In genomic region chr10:72694476-72695369, GRCh38 we compare ENCODE assay signal across 1 cellular context.
TF ChIP-seq lines count a peak whose summit lies in the region.

No MANE protein-coding gene starts in this region.

TF ChIP-seq in HepG2, 621 proteins besides CTCF, POLR2A, EP300 and RAD21 (continued from another document):
- TF ChIP-seq, protein P1, sequence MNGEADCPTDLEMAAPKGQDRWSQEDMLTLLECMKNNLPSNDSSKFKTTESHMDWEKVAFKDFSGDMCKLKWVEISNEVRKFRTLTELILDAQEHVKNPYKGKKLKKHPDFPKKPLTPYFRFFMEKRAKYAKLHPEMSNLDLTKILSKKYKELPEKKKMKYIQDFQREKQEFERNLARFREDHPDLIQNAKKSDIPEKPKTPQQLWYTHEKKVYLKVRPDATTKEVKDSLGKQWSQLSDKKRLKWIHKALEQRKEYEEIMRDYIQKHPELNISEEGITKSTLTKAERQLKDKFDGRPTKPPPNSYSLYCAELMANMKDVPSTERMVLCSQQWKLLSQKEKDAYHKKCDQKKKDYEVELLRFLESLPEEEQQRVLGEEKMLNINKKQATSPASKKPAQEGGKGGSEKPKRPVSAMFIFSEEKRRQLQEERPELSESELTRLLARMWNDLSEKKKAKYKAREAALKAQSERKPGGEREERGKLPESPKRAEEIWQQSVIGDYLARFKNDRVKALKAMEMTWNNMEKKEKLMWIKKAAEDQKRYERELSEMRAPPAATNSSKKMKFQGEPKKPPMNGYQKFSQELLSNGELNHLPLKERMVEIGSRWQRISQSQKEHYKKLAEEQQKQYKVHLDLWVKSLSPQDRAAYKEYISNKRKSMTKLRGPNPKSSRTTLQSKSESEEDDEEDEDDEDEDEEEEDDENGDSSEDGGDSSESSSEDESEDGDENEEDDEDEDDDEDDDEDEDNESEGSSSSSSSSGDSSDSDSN (CRISPR knock-in tag; IDR thresholded peaks at IDR 0.05) = no peak
- TF ChIP-seq TCF7 (IDR thresholded peaks at IDR 0.05; ENCODE audit: low read depth) = no peak
- no peak for TF ChIP-seq PRPF4 (IDR thresholded peaks at IDR 0.05; ENCODE audit: low read depth, low read length, poor library complexity, severe bottlenecking)
- no peak for TF ChIP-seq ZNF30 (CRISPR knock-in tag; IDR thresholded peaks at IDR 0.05)
- TF ChIP-seq, protein P2, sequence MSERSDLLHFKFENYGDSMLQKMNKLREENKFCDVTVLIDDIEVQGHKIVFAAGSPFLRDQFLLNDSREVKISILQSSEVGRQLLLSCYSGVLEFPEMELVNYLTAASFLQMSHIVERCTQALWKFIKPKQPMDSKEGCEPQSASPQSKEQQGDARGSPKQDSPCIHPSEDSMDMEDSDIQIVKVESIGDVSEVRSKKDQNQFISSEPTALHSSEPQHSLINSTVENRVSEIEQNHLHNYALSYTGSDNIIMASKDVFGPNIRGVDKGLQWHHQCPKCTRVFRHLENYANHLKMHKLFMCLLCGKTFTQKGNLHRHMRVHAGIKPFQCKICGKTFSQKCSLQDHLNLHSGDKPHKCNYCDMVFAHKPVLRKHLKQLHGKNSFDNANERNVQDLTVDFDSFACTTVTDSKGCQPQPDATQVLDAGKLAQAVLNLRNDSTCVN (CRISPR knock-in tag; IDR thresholded peaks at IDR 0.05; ENCODE audit: borderline replicate concordance) = no peak
- no peak for TF ChIP-seq ZNF737 (CRISPR knock-in tag; IDR thresholded peaks at IDR 0.05; ENCODE audit: borderline replicate concordance)
- TF ChIP-seq ZNF766 (CRISPR knock-in tag; IDR thresholded peaks at IDR 0.05; ENCODE audit: borderline replicate concordance) = no peak
- no peak for TF ChIP-seq MTF1 (CRISPR knock-in tag; IDR thresholded peaks at IDR 0.05)
- no peak for TF ChIP-seq TCF7L2 (IDR thresholded peaks at IDR 0.05; ENCODE audit: low read depth, low read length)
- TF ChIP-seq ZNF510 (CRISPR knock-in tag; IDR thresholded peaks at IDR 0.05; ENCODE audit: low read depth) = no peak
- TF ChIP-seq DPF2 (CRISPR knock-in tag; IDR thresholded peaks at IDR 0.05; ENCODE audit: borderline replicate concordance, low read depth) = no peak
